8 cellular contexts compared by ENCODE assay signal in the genomic region with DNA sequence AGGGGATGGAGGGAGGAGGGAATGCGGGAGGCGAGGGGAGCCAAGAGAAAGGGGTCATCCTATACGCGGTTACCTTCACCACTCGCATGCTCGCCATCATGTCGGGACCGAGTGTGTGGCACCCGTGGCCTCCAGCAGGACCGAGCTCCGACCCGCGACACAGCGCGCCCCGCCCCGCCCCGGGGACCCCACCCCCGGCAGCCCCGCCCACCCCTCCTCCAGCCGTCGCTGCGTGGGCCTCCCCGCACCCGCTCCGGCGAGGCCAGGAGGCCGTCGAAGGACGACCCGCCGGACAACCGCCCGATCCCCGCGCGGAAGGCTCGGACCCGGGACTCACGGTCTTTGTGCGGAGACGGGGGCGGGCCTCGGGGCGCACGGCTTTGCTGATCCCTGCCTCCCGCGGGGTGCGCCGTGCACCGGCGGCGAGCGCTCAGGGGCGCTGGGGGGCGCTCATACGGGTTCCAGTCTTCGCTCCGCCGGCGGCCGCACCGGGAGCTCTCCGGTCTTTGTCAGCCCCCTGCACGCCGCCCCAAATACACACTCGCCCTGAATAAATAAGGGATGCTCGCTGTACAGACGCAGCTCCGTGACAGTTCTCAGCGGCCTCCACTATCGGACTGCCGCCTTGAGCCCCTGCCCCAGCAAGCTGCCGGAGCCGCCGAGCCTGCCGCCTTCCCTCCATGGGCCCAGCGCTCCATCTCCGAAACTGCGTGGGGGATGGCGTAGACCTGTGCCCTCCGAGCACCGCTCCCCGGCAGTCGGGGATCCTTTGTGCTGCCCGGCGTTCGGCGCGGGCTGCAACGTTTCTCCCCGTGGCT. TPM values are rescaled to one million over a fixed set of nuclear protein-coding genes. Genes with fewer than 3 reads are reported as not detected.
DNase-seq lines count a peak whose midpoint lies in the region; ATAC-seq, FAIRE-seq and TF ChIP-seq lines count a peak whose summit lies in the region.

A gene (minus strand): TSS at position 161 of the 818 bp plus-strand sequence. CDS start 61 bp downstream, at position 100.

- peak within 1 kb of the TSS; percentile 100 for H2AK5ac ChIP-seq in neuronal stem cell (ENCODE audit: low read depth, low read length)

- peak within 1 kb of the TSS; percentile 86 for H3K4me3 ChIP-seq in CD8-positive, alpha-beta T cell (ENCODE audit: low read depth, low read length)
- peak within 1 kb of the TSS; percentile 96 to 98 for H3K4me3 ChIP-seq in neuronal stem cell (ENCODE audit: low read length in 2 of 2)

- H3K4me1 Mint-ChIP-seq in CD8-positive, alpha-beta T cell (ENCODE audit: low read depth): peaks cover 48% of the 10 kb centered on the region

- peaks cover 2% of the 10 kb centered on the region for H3K36me3 ChIP-seq in CD8-positive, alpha-beta T cell (ENCODE audit: insufficient read depth, low read length)
- H3K36me3 ChIP-seq in neuronal stem cell (replicated peaks in 1 of 2; ENCODE audit: control insufficient read depth in 2 of 2, insufficient read depth in 2 of 2, low read length in 2 of 2): peaks cover 0 to 9% of the 10 kb centered on the region in 2 donors

- CTCF ChIA-PET in CD8-positive, alpha-beta T cell (lab: Charles Lee): interaction anchor here (0.7 to 9.2 kb wide), 34 partner anchors 9 to 949 kb away, joined by 3 to 207 read pairs (median 5); a partner anchor contains a TSS

- H3K4me3 Mint-ChIP-seq in CD8-positive, alpha-beta T cell: peak within 1 kb of the TSS; percentile 100

- H3K18ac ChIP-seq in neuronal stem cell (ENCODE audit: low read length): peak within 1 kb of the TSS; percentile 100

- peak within 1 kb of the TSS; percentile 100 for H2BK15ac ChIP-seq in neuronal stem cell (ENCODE audit: low read length)

- peak within 1 kb of the TSS; percentile 96 for H2AFZ ChIP-seq in neuronal stem cell (ENCODE audit: low read length)

- peak within 1 kb of the TSS; percentile 87 for H3K27ac ChIP-seq in CD8-positive, alpha-beta T cell (ENCODE audit: low read depth, low read length)
- peak within 1 kb of the TSS; percentile 96 for H3K27ac ChIP-seq in neuronal stem cell (replicated peaks; ENCODE audit: low read length)

- POLR2A ChIA-PET in CD8-positive, alpha-beta T cell (lab: Charles Lee): interaction anchor here (0.6 to 1.7 kb wide), 10 partner anchors 37 to 233 kb away, joined by 3 to 8 read pairs (median 4); a partner anchor contains a TSS

- H2BK5ac ChIP-seq in neuronal stem cell (ENCODE audit: low read length): peak within 1 kb of the TSS; percentile 99

- H3K9me3 ChIP-seq in CD8-positive, alpha-beta T cell (ENCODE audit: low read length): no peaks in the 10 kb centered on the region
- H3K9me3 ChIP-seq in neuronal stem cell (replicated peaks in 1 of 2; ENCODE audit: control insufficient read depth in 2 of 2, insufficient read depth in 1 of 2, low read depth in 1 of 2, low read length in 2 of 2): peaks cover 0 to 2% of the 10 kb centered on the region in 2 donors

- peak within 1 kb of the TSS; percentile 100 for H3K9ac ChIP-seq in neuronal stem cell (ENCODE audit: low read depth, low read length, poor library complexity)

- peak within 1 kb of the TSS; percentile 96 for H3K4me2 ChIP-seq in neuronal stem cell (ENCODE audit: insufficient read depth, low read length, poor library complexity, severe bottlenecking)

- peak within 1 kb of the TSS; percentile 89 for H2BK120ac ChIP-seq in neuronal stem cell (ENCODE audit: low read depth, low read length)

- H3K23ac ChIP-seq in neuronal stem cell (ENCODE audit: low read depth, low read length, poor library complexity): peak within 1 kb of the TSS; percentile 96

- WGBS in neuronal stem cell (ENCODE audit: extremely low coverage in 2 of 2, insufficient read length in 2 of 2, insufficient replicate concordance in 1 of 2), 2 donors: no CpG with 5 or more reads among the region's 92 CpGs

- H3K4ac ChIP-seq in neuronal stem cell (ENCODE audit: low read length): peak within 1 kb of the TSS; percentile 100

- H3K14ac ChIP-seq in neuronal stem cell (ENCODE audit: low read length): peak within 1 kb of the TSS; percentile 94

- H2BK12ac ChIP-seq in neuronal stem cell (ENCODE audit: low read length): peak within 1 kb of the TSS; percentile 78

- no peaks in the 10 kb centered on the region for H3K9me3 Mint-ChIP-seq in CD8-positive, alpha-beta T cell

- H3K79me1 ChIP-seq in neuronal stem cell (ENCODE audit: low read depth, low read length): peaks cover 3% of the 10 kb centered on the region

- H3K4me1 ChIP-seq in CD8-positive, alpha-beta T cell (ENCODE audit: insufficient read depth, low read length): peaks cover 20% of the 10 kb centered on the region
- peaks cover 15 to 22% of the 10 kb centered on the region in 2 donors for H3K4me1 ChIP-seq in neuronal stem cell (ENCODE audit: control insufficient read depth in 2 of 2, insufficient read depth in 1 of 2, low read depth in 1 of 2, low read length in 2 of 2)

- ATAC-seq in CD8-positive, alpha-beta T cell: peak; percentile 77
- ATAC-seq in GM19351 (IDR thresholded peaks at IDR 0.05; ENCODE audit: unreplicated experiment) (peak; percentile 71), HG03469 (IDR thresholded peaks at IDR 0.05; ENCODE audit: unreplicated experiment) (peak; percentile 31)

- peak within 1 kb of the TSS; percentile 98 for H4K91ac ChIP-seq in neuronal stem cell (ENCODE audit: low read depth, low read length, poor library complexity)

- peaks cover 27% of the 10 kb centered on the region for H3K36me3 Mint-ChIP-seq in CD8-positive, alpha-beta T cell

- no peaks in the 10 kb centered on the region for H3K27me3 ChIP-seq in CD8-positive, alpha-beta T cell (ENCODE audit: insufficient read depth, low read length)
- no peaks in the 10 kb centered on the region for H3K27me3 ChIP-seq in neuronal stem cell (ENCODE audit: control insufficient read depth in 3 of 3, insufficient read depth in 3 of 3, low read depth in 1 of 3, low read length in 3 of 3)

- peak; percentile 29 to 85 (median 67) for DNase-seq in CD8-positive, alpha-beta T cell
- DNase-seq in RPMI8226 (peak; percentile 90), activated gamma-delta T cell treated with Interleukin-2 at 50 U/mL for 16 hours (peak; percentile 49), frontal cortex (ENCODE audit: low spot score in 2 of 2) (peak; percentile 63 to 71), neuronal stem cell (ENCODE audit: low spot score) (peak; percentile 65), superior temporal gyrus (ENCODE audit: extremely low spot score) (peak; percentile 59)

- H4K8ac ChIP-seq in neuronal stem cell (ENCODE audit: low read depth, low read length): no peak within 1 kb of the TSS

- no peaks in the 10 kb centered on the region for H3K27me3 Mint-ChIP-seq in CD8-positive, alpha-beta T cell (ENCODE audit: low read depth)

- no peak for FAIRE-seq in frontal cortex (lab: Jason Lieb, UNC)

- intact Hi-C loops in CD8-positive, alpha-beta T cell (cut with DNase I, micrococcal nuclease): loop anchor here (1.0 to 10.0 kb wide), 17 partner anchors 36 to 1575 kb away; a partner anchor contains a TSS

- H3K27ac Mint-ChIP-seq in CD8-positive, alpha-beta T cell: peak within 1 kb of the TSS; percentile 99

- peak; percentile 93 for TF ChIP-seq CTCF in CD8-positive, alpha-beta T cell (IDR thresholded peaks at IDR 0.05)

RNA-seq across cellular contexts. Expression of the gene that starts here (rescaled TPM):
- 10 to 100 TPM; 44.4 to 47.2 TPM for total RNA-seq in CD8-positive, alpha-beta T cell
- total RNA-seq in frontal cortex: 57.9 TPM
- polyA plus RNA-seq in neuronal stem cell (2013, experiment 1 of 2): 138 TPM
- polyA plus RNA-seq in neuronal stem cell (2013, experiment 2 of 2): 134 TPM

Comparison
In these comparisons a context has a peak if more than half of its experiments do, and no peak if none do; other contexts are left out.
1. Peak in every context shown above with its lines: DNase-seq, ATAC-seq, H3K4me3 ChIP-seq and H3K27ac ChIP-seq.